12 cellular contexts compared by ENCODE assay signal in the genomic region with DNA sequence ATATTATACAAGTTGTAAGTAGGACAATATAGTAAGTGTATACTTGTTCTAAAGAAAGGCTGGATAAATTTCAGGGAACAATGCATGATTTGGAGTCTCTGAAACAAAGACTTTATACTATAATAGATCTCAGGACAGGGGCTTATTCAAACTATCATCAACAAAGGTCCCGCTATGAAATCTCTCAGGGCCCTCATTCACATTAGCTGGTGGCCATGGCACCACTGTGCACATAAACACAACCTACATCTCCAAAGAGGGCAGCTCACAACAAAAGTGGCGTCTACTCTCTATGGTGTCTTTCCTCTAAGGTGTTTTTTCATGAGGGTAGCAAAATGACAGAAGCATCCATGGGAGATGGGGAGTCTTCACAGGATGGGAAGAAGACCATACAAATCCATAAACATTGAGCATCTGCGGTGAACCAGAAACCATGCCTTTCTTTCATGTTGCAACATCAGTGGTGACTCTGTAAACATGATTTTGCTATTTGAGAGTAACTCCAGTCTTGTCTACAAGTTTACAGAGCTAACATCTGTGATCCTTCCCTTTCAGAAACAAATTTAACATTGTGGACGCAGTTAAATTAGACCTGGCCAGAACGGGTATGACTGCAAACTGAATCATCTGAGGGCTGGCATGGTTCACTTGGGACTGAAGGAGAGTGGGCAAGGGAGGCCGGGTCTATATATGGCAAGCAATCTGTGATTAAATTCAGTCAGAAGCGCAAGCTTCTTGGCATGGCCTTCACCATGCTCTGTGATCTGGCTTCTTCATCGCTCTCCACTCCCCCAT. TPM values are rescaled to one million over a fixed set of nuclear protein-coding genes. Genes with fewer than 3 reads are reported as not detected.
DNase-seq lines count a peak whose midpoint lies in the region; ATAC-seq lines count a peak whose summit lies in the region.
"Had no signal": no experiment of that assay in that cellular context is flagged by ENCODE, and none has a peak within 500 bp of the region (broad histone marks: within the 10 kb centered on the region; RNA-seq: fewer than 3 reads in every experiment).

No MANE protein-coding gene starts in this region.

- peak overlapping the region; percentile 92 for H3K27ac ChIP-seq in angular gyrus (ENCODE audit: low read depth, low read length)
- H3K27ac ChIP-seq: BLaER1 had no signal

- DNase-seq in EH (ENCODE audit: low read depth): peak; percentile 29
- peak; percentile 85 for DNase-seq in globus pallidus (ENCODE audit: low spot score)
- DNase-seq in putamen (ENCODE audit: low spot score): peak; percentile 68
- DNase-seq in NCI-H2107 treated with DMSO at 0.1 percent for 48 hours (lab: John Stamatoyannopoulos, UW; ENCODE audit: unreplicated experiment): no peak
- no peak for DNase-seq in HT-29 (ENCODE audit: low spot score)
- DNase-seq: activated naive CD8-positive, alpha-beta T cell treated with anti-CD3 and anti-CD28 coated beads, Interleukin-2, amount 50 U/mL, for 24 hours; Kasumi-1; NCI-H2227 treated with DMSO at 0.1 percent for 48 hours had no signal

- ATAC-seq in HG03135 (IDR thresholded peaks at IDR 0.05; ENCODE audit: unreplicated experiment) (no peak), HG03521 (IDR thresholded peaks at IDR 0.05; ENCODE audit: unreplicated experiment) (no peak)
- ATAC-seq: activated naive CD8-positive, alpha-beta T cell treated with anti-CD3 and anti-CD28 coated beads, Interleukin-2, amount 50 U/mL, for 24 hours had no signal

RNA-seq across cellular contexts. Expression of gene TTLL11, which starts 5.5 kb away (rescaled TPM):
- 1.3 and 2.5 TPM in 2 replicates for total RNA-seq in HT-29 (2014; rRNA removed; shearing (Covaris generic))

Comparison
In these comparisons a context has a peak if more than half of its experiments do, and no peak if none do; other contexts are left out.
1. DNase-seq: peak in EH (single experiment), globus pallidus (single experiment) and putamen (single experiment); none in NCI-H2107 treated with DMSO at 0.1 percent for 48 hours (single experiment) and HT-29 (single experiment).